13 cellular contexts compared by ENCODE assay signal in genomic region chr15:91050128-91050455, GRCh38. TPM values are rescaled to one million over a fixed set of nuclear protein-coding genes. Genes with fewer than 3 reads are reported as not detected.
DNase-seq lines count a peak whose midpoint lies in the region; ATAC-seq and TF ChIP-seq lines count a peak whose summit lies in the region.
"Had no signal": no experiment of that assay in that cellular context is flagged by ENCODE, and none has a peak within 500 bp of the region (broad histone marks: within the 10 kb centered on the region; RNA-seq: fewer than 3 reads in every experiment).

No MANE protein-coding gene starts in this region.

- no peak overlapping the region for H3K4me3 ChIP-seq in suprapubic skin
- H3K4me3 ChIP-seq: SK-N-MC had no signal

- no peak overlapping the region for H3K27ac ChIP-seq in suprapubic skin
- H3K27ac ChIP-seq: parathyroid adenoma, SK-N-MC had no signal

- no peak overlapping the region for H3K4me3 Mint-ChIP-seq in glutamatergic neuron (ENCODE audit: unreplicated experiment)
- H3K4me3 Mint-ChIP-seq: stimulated activated naive CD8-positive, alpha-beta T cell treated with anti-CD3 and anti-CD28 coated beads, Interleukin-15, Interleukin-2, amounts not matched to agents 100 ng/mL and 50 ng/mL, for 24 hours had no signal

- no peaks in the 10 kb centered on the region for H3K4me1 Mint-ChIP-seq in glutamatergic neuron (ENCODE audit: low read depth, unreplicated experiment)

- H3K27me3 ChIP-seq in suprapubic skin, result peaks cover 18% of the 10 kb centered on the region

- WGBS in suprapubic skin, result 68% methylated on average over 4 of the region's 4 CpGs

- no peak for TF ChIP-seq POLR2A in suprapubic skin (IDR thresholded peaks at IDR 0.05)

- peaks cover 5% of the 10 kb centered on the region for H3K4me1 ChIP-seq in suprapubic skin
- H3K4me1 ChIP-seq: parathyroid adenoma had no signal

- TF ChIP-seq CTCF in glutamatergic neuron (IDR thresholded peaks at IDR 0.05; ENCODE audit: partially characterized antibody, unreplicated experiment), result peak; percentile 1
- TF ChIP-seq CTCF in suprapubic skin (IDR thresholded peaks at IDR 0.05), result no peak

- H3K36me3 Mint-ChIP-seq in glutamatergic neuron (ENCODE audit: unreplicated experiment), result peaks cover 2% of the 10 kb centered on the region
- H3K36me3 Mint-ChIP-seq: CD14-positive monocyte had no signal

- TF ChIP-seq EP300 in suprapubic skin (IDR thresholded peaks at IDR 0.05), result no peak

- no peaks in the 10 kb centered on the region for H3K36me3 ChIP-seq in suprapubic skin

- ATAC-seq in GM18511 (IDR thresholded peaks at IDR 0.05; ENCODE audit: unreplicated experiment), result peak; percentile 20
- ATAC-seq in GM21526 (IDR thresholded peaks at IDR 0.05; ENCODE audit: low FRiP score, unreplicated experiment), result peak; percentile 16
- peak; percentile 30 for ATAC-seq in HG03378 (IDR thresholded peaks at IDR 0.05; ENCODE audit: unreplicated experiment)

- no peak overlapping the region for H3K27ac Mint-ChIP-seq in glutamatergic neuron (ENCODE audit: unreplicated experiment)
- H3K27ac Mint-ChIP-seq: activated T-helper 2 cell treated with anti-CD3 and anti-CD28 coated beads, Interferon-gamma antibody, Interleukin-2, Interleukin-4, amounts not matched to agents 10 μg/mL and 5 μg/mL and 100 μg/mL, durations not matched to agents 14 hours and 24 hours and 36 hours; CD14-positive monocyte; stimulated activated naive CD8-positive, alpha-beta T cell treated with anti-CD3 and anti-CD28 coated beads, Interleukin-15, Interleukin-2, amounts not matched to agents 100 ng/mL and 50 ng/mL, for 24 hours had no signal

- intact Hi-C loops in posterior cingulate gyrus (cut with DNase I), result loop anchor here (10.0 kb wide), 1 partner anchor 95 kb away; no protein-coding TSS in a partner anchor

- H3K27me3 Mint-ChIP-seq in glutamatergic neuron (ENCODE audit: unreplicated experiment), result no peaks in the 10 kb centered on the region

- H3K9me3 Mint-ChIP-seq in glutamatergic neuron (ENCODE audit: unreplicated experiment), result no peaks in the 10 kb centered on the region
- H3K9me3 Mint-ChIP-seq: stimulated activated naive CD8-positive, alpha-beta T cell treated with anti-CD3 and anti-CD28 coated beads, Interleukin-15, Interleukin-2, amounts not matched to agents 100 ng/mL and 50 ng/mL, for 24 hours had no signal

- DNase-seq in glutamatergic neuron (no peak), posterior cingulate gyrus (no peak), suprapubic skin (ENCODE audit: low spot score in 2 of 2) (no peak), NCI-H1436 treated with DMSO at 0.1 percent for 48 hours (lab: John Stamatoyannopoulos, UW) (no peak), C1 segment of cervical spinal cord (lab: John Stamatoyannopoulos, UW) (no peak)

- no peaks in the 10 kb centered on the region for H3K9me3 ChIP-seq in suprapubic skin

RNA-seq across cellular contexts. Expression of gene VPS33B, which starts 27.7 kb away (rescaled TPM):
- total RNA-seq in glutamatergic neuron (ENCODE audit: unreplicated experiment), result 31.7 TPM
- 10 to 100 TPM; 16.5 to 23.1 (median 18.4) TPM for total RNA-seq in suprapubic skin

RNA-seq across cellular contexts. Expression of gene SV2B, which starts 50.0 kb away (rescaled TPM):
- 7.1 TPM for total RNA-seq in glutamatergic neuron (ENCODE audit: unreplicated experiment)
- total RNA-seq in suprapubic skin, result 1 to 10 TPM in 1 of 4 donors, under 1 TPM in 3; 0.23 to 2.2 (median 0.62) TPM

RNA-seq across cellular contexts. Expression of gene PRC1, which starts 55.8 kb away (rescaled TPM):
- total RNA-seq in glutamatergic neuron (ENCODE audit: unreplicated experiment) (42.5 TPM), suprapubic skin (10 to 100 TPM; 17.6 to 41.2 (median 34.6) TPM)
